Comparison of ENCODE assay signal across 13 cellular contexts in genomic region chr3:194986208-194987043, GRCh38.
DNase-seq lines count a peak whose midpoint lies in the region; ATAC-seq and TF ChIP-seq lines count a peak whose summit lies in the region.
"Had no signal": no experiment of that assay in that cellular context is flagged by ENCODE, and none has a peak within 500 bp of the region (broad histone marks: within the 10 kb centered on the region; RNA-seq: fewer than 3 reads in every experiment).

No MANE protein-coding gene starts in this region.

- H3K9me1 ChIP-seq in IMR-90 (ENCODE audit: insufficient read depth, low read length): no peaks in the 10 kb centered on the region

- H3K9me3 ChIP-seq in IMR-90 (ENCODE audit: control insufficient read depth, insufficient read depth, low read length): peaks cover 3% of the 10 kb centered on the region; the same call in 1 of the 2 replicates
- no peaks in the 10 kb centered on the region for H3K9me3 ChIP-seq in RWPE2 (ENCODE audit: severe bottlenecking)
- no peaks in the 10 kb centered on the region for H3K9me3 ChIP-seq in esophagus squamous epithelium
- H3K9me3 ChIP-seq: gastrocnemius medialis had no signal

- no peaks in the 10 kb centered on the region for H4K20me1 ChIP-seq in IMR-90 (ENCODE audit: insufficient read depth, low read length)

- dilution Hi-C loops in IMR-90 (cut with HindIII; ENCODE audit: low sequenced_read_pairs, unreplicated experiment): no loop called here

- H4K91ac ChIP-seq in IMR-90 (ENCODE audit: insufficient read depth, low read depth, low read length): no peak overlapping the region

- H3K4me2 ChIP-seq in IMR-90 (ENCODE audit: low read depth, low read length): no peak overlapping the region

- H2BK15ac ChIP-seq in IMR-90 (ENCODE audit: low read depth, low read length): no peak overlapping the region

- H2AK5ac ChIP-seq in IMR-90 (ENCODE audit: low read depth, low read length): no peak overlapping the region

- H2BK20ac ChIP-seq in IMR-90 (ENCODE audit: low read depth, low read length): no peak overlapping the region

- no peak overlapping the region for H3K14ac ChIP-seq in IMR-90 (replicated peaks; ENCODE audit: low read depth, low read length)

- BruUV-seq in IMR-90 (replicated peaks; lab: Mats Ljungman, UMichigan): no TSS peak

- H3K27me3 ChIP-seq in IMR-90 (ENCODE audit: control insufficient read depth, insufficient read depth, low read length): peaks cover 26% of the 10 kb centered on the region
- H3K27me3 ChIP-seq in RWPE2 (ENCODE audit: insufficient read depth, poor library complexity, severe bottlenecking): no peaks in the 10 kb centered on the region
- no peaks in the 10 kb centered on the region for H3K27me3 ChIP-seq in esophagus squamous epithelium
- H3K27me3 ChIP-seq: gastrocnemius medialis had no signal

- H3K36me3 ChIP-seq in IMR-90 (ENCODE audit: control insufficient read depth, insufficient read depth, low read length) (no peaks in the 10 kb centered on the region), RWPE2 (ENCODE audit: low read depth) (no peaks in the 10 kb centered on the region), esophagus squamous epithelium (no peaks in the 10 kb centered on the region)
- H3K36me3 ChIP-seq: gastrocnemius medialis had no signal

- no peak for DNase-seq in IMR-90
- DNase-seq in RWPE2 (ENCODE audit: low spot score): peak; percentile 77
- DNase-seq in esophagus squamous epithelium (lab: John Stamatoyannopoulos, UW): no peak
- no peak for DNase-seq in NCI-H2081 treated with DMSO at 0.1 percent for 48 hours (lab: John Stamatoyannopoulos, UW)
- DNase-seq in NCI-H1092 treated with DMSO at 0.1 percent for 48 hours (lab: John Stamatoyannopoulos, UW): no peak
- no peak for DNase-seq in stimulated activated naive CD4-positive, alpha-beta T cell (lab: John Stamatoyannopoulos, UW)
- DNase-seq: dermis blood vessel endothelial cell; gastrocnemius medialis; GM23248; NCI-H187; stimulated activated CD4-positive, alpha-beta T cell treated with anti-CD3 and anti-CD28 coated beads, Interleukin-2, amount 100 ng/mL, for 48 hours had no signal

- in situ Hi-C loops in IMR-90 (cut with MboI; ENCODE audit: low sequenced_read_pairs): no loop called here

- no peak overlapping the region for H2AK9ac ChIP-seq in IMR-90 (replicated peaks; ENCODE audit: low read depth, low read length, poor library complexity)

- H3K27ac ChIP-seq in IMR-90 (ENCODE audit: insufficient read depth, low read length) (no peak overlapping the region), RWPE2 (ENCODE audit: poor library complexity, severe bottlenecking) (no peak overlapping the region), esophagus squamous epithelium (peak overlapping the region; percentile 6 to 85 (median 56)), skin epidermis (peak overlapping the region in 11 of 21 experiments; percentile 3 to 63 (median 44))
- H3K27ac ChIP-seq: gastrocnemius medialis, GM23248 had no signal

- H3K56ac ChIP-seq in IMR-90 (ENCODE audit: extremely low read depth, insufficient read depth, low read length): no peak overlapping the region

- POLR2A ChIA-PET in IMR-90 (lab: Charles Lee; ENCODE audit: unreplicated experiment): no interaction called here

- no peak overlapping the region for H3K9ac ChIP-seq in IMR-90 (ENCODE audit: low read depth, low read length)
- H3K9ac ChIP-seq: GM23248 had no signal

- CTCF ChIA-PET in IMR-90 (lab: Yijun Ruan, JAX): interaction anchor here (1.4 kb wide), 1 partner anchor 207 kb away, joined by 4 read pairs; no protein-coding TSS in a partner anchor

- no peak for TF ChIP-seq RAD21 in IMR-90 (IDR thresholded peaks at IDR 0.05; ENCODE audit: low read length)

- H3K79me1 ChIP-seq in IMR-90 (ENCODE audit: low read depth in 1 of 2, low read length in 2 of 2): no peaks in the 10 kb centered on the region

- no peak overlapping the region for H3K4ac ChIP-seq in IMR-90 (ENCODE audit: low read depth, low read length)

- no peak for TF ChIP-seq POLR2A in IMR-90 (IDR thresholded peaks at IDR 0.05; ENCODE audit: low read depth, low read length)
- TF ChIP-seq POLR2A in esophagus squamous epithelium (IDR thresholded peaks at IDR 0.05): no peak

- no peak overlapping the region for H2BK5ac ChIP-seq in IMR-90 (ENCODE audit: low read depth, low read length, poor library complexity, severe bottlenecking)

- no peak overlapping the region for H3K18ac ChIP-seq in IMR-90 (ENCODE audit: low read depth, low read length)

- H2AFZ ChIP-seq in IMR-90 (replicated peaks; ENCODE audit: low read length, poor library complexity): peak overlapping the region; percentile 52

- H3K4me1 ChIP-seq in IMR-90 (ENCODE audit: control insufficient read depth, insufficient read depth, low read length) (no peaks in the 10 kb centered on the region), RWPE2 (ENCODE audit: insufficient read depth, poor library complexity, severe bottlenecking) (peaks cover 10% of the 10 kb centered on the region), esophagus squamous epithelium (peaks cover 9 to 48% (median 19%) of the 10 kb centered on the region in 3 donors)

- H3K4me3 ChIP-seq in IMR-90 (ENCODE audit: insufficient read depth, low read depth, low read length): no peak overlapping the region
- no peak overlapping the region for H3K4me3 ChIP-seq in RWPE2 (ENCODE audit: severe bottlenecking)
- H3K4me3 ChIP-seq in esophagus squamous epithelium: no peak overlapping the region
- no peak overlapping the region for H3K4me3 ChIP-seq in skin epidermis
- H3K4me3 ChIP-seq: gastrocnemius medialis, GM23248 had no signal

- no peak overlapping the region for H2BK120ac ChIP-seq in IMR-90 (ENCODE audit: low read depth, low read length)

- no peak overlapping the region for H3K23ac ChIP-seq in IMR-90 (ENCODE audit: low read depth, low read length)

- ATAC-seq in IMR-90 (ENCODE audit: low read depth): no peak
- peak; percentile 92 for ATAC-seq in RWPE2 (ENCODE audit: low read depth)
- no peak for ATAC-seq in HG02884 (IDR thresholded peaks at IDR 0.05; ENCODE audit: unreplicated experiment)

- H4K8ac ChIP-seq in IMR-90 (ENCODE audit: low read depth in 2 of 2, low read length in 2 of 2): no peak overlapping the region

- intact Hi-C loops in IMR-90 (cut with micrococcal nuclease) (no loop called here), esophagus squamous epithelium (cut with DNase I) (no loop called here)

- H4K5ac ChIP-seq in IMR-90 (ENCODE audit: low read depth, low read length): no peak overlapping the region

- TF ChIP-seq CTCF in IMR-90 (conservative IDR thresholded peaks at IDR 0.05; ENCODE audit: low read depth, low read length) (no peak), RWPE2 (IDR thresholded peaks at IDR 0.05; ENCODE audit: poor library complexity, severe bottlenecking) (no peak), esophagus squamous epithelium (IDR thresholded peaks at IDR 0.05) (no peak)

- WGBS in IMR-90 (ENCODE audit: extremely low coverage in 2 of 2, insufficient read length in 1 of 2), 2 experiments: 62% methylated on average over 5 of the region's 17 CpGs; no CpG with 5 or more reads in 1 of the 2 experiments
- WGBS in esophagus squamous epithelium, 2 donors: 62 to 73% methylated on average over 9 to 12 of the region's 17 CpGs

TF ChIP-seq in IMR-90, 13 proteins besides CTCF, POLR2A, EP300 and RAD21:
- TF ChIP-seq RCOR1 (IDR thresholded peaks at IDR 0.05; ENCODE audit: insufficient replicate concordance, low read length): no peak
- TF ChIP-seq ELK1 (IDR thresholded peaks at IDR 0.05; ENCODE audit: borderline replicate concordance, low read depth, low read length): no peak
- no peak for TF ChIP-seq SMC3 (IDR thresholded peaks at IDR 0.05; ENCODE audit: low read depth, low read length)
- no peak for TF ChIP-seq FOS (IDR thresholded peaks at IDR 0.05; ENCODE audit: low read depth, low read length)
- no peak for TF ChIP-seq MXI1 (IDR thresholded peaks at IDR 0.05; ENCODE audit: borderline replicate concordance, low read depth, low read length)
- no peak for TF ChIP-seq BHLHE40 (IDR thresholded peaks at IDR 0.05; ENCODE audit: low read depth, low read length)
- TF ChIP-seq MAZ (IDR thresholded peaks at IDR 0.05; ENCODE audit: borderline replicate concordance, low read depth, low read length): no peak
- no peak for TF ChIP-seq CHD1 (IDR thresholded peaks at IDR 0.05; ENCODE audit: low read depth, low read length)
- TF ChIP-seq CEBPB (IDR thresholded peaks at IDR 0.05; ENCODE audit: low read depth, low read length): no peak
- TF ChIP-seq NFE2L2 (IDR thresholded peaks at IDR 0.05; ENCODE audit: low read depth, low read length): no peak
- TF ChIP-seq USF2 (IDR thresholded peaks at IDR 0.05; ENCODE audit: low read depth, low read length): no peak
- no peak for TF ChIP-seq MAFK (IDR thresholded peaks at IDR 0.05; ENCODE audit: low read depth, low read length)
- TF ChIP-seq RFX5 (IDR thresholded peaks at IDR 0.05; ENCODE audit: low read depth, low read length): no peak

Comparison
In these comparisons a context has a peak if more than half of its experiments do, and no peak if none do; other contexts are left out.
1. H3K27ac ChIP-seq: peak in esophagus squamous epithelium (4 of 4) and skin epidermis (11 of 21); none in IMR-90 (single experiment) and RWPE2 (single experiment).